ENCODE assay signal across 1 cellular context in genomic region chr22:21569076-21569427, GRCh38.
TF ChIP-seq lines count a peak whose summit lies in the region.

No MANE protein-coding gene starts in this region.

TF ChIP-seq in HEK293, 187 proteins besides CTCF, POLR2A, EP300 and RAD21:
- TF ChIP-seq GLIS1 (tag by site-specific recombination; IDR thresholded peaks at IDR 0.05), result peak; percentile 17; the same call in 1 of the 2 replicates
TF ChIP-seq in HEK293: peak in this region for 1; not testable (repeated sequence) for 186.
